ENCODE assay signal across 8 cellular contexts in genomic region chr12:2957816-2958431, GRCh38. TPM values are rescaled to one million over a fixed set of nuclear protein-coding genes. Genes with fewer than 3 reads are reported as not detected.
DNase-seq lines count a peak whose midpoint lies in the region; ATAC-seq and TF ChIP-seq lines count a peak whose summit lies in the region.

No MANE protein-coding gene starts in this region.

- H2BK15ac ChIP-seq in mesendoderm (replicated peaks; ENCODE audit: low read depth), result no peak overlapping the region

- H3K4me2 ChIP-seq in mesendoderm (ENCODE audit: low read length), result peak overlapping the region; percentile 87

- H3K27me3 ChIP-seq in HUES64 (ENCODE audit: insufficient read depth, low read length), result peaks cover 13% of the 10 kb centered on the region
- H3K27me3 ChIP-seq in mesendoderm (ENCODE audit: insufficient read depth, low read length, poor library complexity), result no peaks in the 10 kb centered on the region

- H3K79me2 ChIP-seq in mesendoderm (ENCODE audit: control insufficient read depth, insufficient read depth, low read length), result peaks cover 30% of the 10 kb centered on the region

- in situ Hi-C loops in ACHN (cut with HindIII; ENCODE audit: low pct_ligation_motif_present, low pct_unique_long_range_greater_than_20kb, low sequenced_read_pairs), result no loop called here

- no peak overlapping the region for H4K5ac ChIP-seq in mesendoderm (ENCODE audit: low read length)

- H3K79me1 ChIP-seq in mesendoderm (ENCODE audit: low read length), result no peaks in the 10 kb centered on the region

- peak overlapping the region; percentile 82 for H3K4me3 Mint-ChIP-seq in MCF 10A (ENCODE audit: unreplicated experiment)

- H3K36me3 ChIP-seq in HUES64 (ENCODE audit: insufficient read depth, low read length), result no peaks in the 10 kb centered on the region
- no peaks in the 10 kb centered on the region for H3K36me3 ChIP-seq in mesendoderm (ENCODE audit: control insufficient read depth, insufficient read depth, low read length)

- H3K9ac ChIP-seq in HUES64 (ENCODE audit: low read depth, low read length), result peak overlapping the region; percentile 56
- H3K9ac ChIP-seq in mesendoderm (ENCODE audit: low read length), result peak overlapping the region; percentile 58

- H3K9me3 Mint-ChIP-seq in MCF 10A (ENCODE audit: unreplicated experiment), result no peaks in the 10 kb centered on the region

- H4K8ac ChIP-seq in mesendoderm (ENCODE audit: low read depth, low read length), result no peak overlapping the region

- peak overlapping the region; percentile 80 for H3K56ac ChIP-seq in mesendoderm (ENCODE audit: low read length)

- H2BK120ac ChIP-seq in mesendoderm (ENCODE audit: low read depth, low read length), result no peak overlapping the region

- H3K36me3 Mint-ChIP-seq in MCF 10A (ENCODE audit: insufficient read depth, unreplicated experiment), result peaks cover 5% of the 10 kb centered on the region

- peak overlapping the region; percentile 49 for H3K27ac Mint-ChIP-seq in MCF 10A (ENCODE audit: low read depth, unreplicated experiment)

- H3K27ac ChIP-seq in HUES64 (ENCODE audit: low read depth, low read length), result peak overlapping the region; percentile 79
- H3K27ac ChIP-seq in mesendoderm (ENCODE audit: low read depth, low read length), result peak overlapping the region; percentile 89

- TSS peak; percentile 54 for BruUV-seq in MCF 10A (replicated peaks; lab: Mats Ljungman, UMichigan)

- no peak overlapping the region for H3K23ac ChIP-seq in mesendoderm (ENCODE audit: low read length)

- peak overlapping the region; percentile 7 for H3K4ac ChIP-seq in mesendoderm (ENCODE audit: low read depth, low read length)

- DNase-seq in ACHN, result peak; percentile 30
- DNase-seq in MCF 10A (ENCODE audit: unreplicated experiment), result no peak
- no peak for DNase-seq in mesendoderm
- DNase-seq in GM19240 (ENCODE audit: insufficient read length, low spot score), result no peak
- DNase-seq in NCI-H446 treated with DMSO at 0.1 percent for 48 hours (lab: John Stamatoyannopoulos, UW), result no peak

- ATAC-seq in GM21447 (IDR thresholded peaks at IDR 0.05; ENCODE audit: unreplicated experiment) (no peak), GM18505 (IDR thresholded peaks at IDR 0.05; ENCODE audit: unreplicated experiment) (no peak)

- no peak overlapping the region for H2BK5ac ChIP-seq in mesendoderm (ENCODE audit: low read length)

- peak overlapping the region; percentile 66 for H3K4me3 ChIP-seq in HUES64 (ENCODE audit: low read length)
- H3K4me3 ChIP-seq in mesendoderm (ENCODE audit: low read length), result no peak overlapping the region

- POLR2A ChIA-PET in MCF 10A (lab: Yijun Ruan, JAX), result interaction anchor here (0.6 to 1.2 kb wide), 6 partner anchors 12 to 853 kb away, joined by 3 to 5 read pairs (median 3); partner anchors contain the start of genes FOXM1, ITFG2, RHNO1 and TULP3

- H2AK5ac ChIP-seq in mesendoderm (ENCODE audit: low read length), result no peak overlapping the region

- H3K18ac ChIP-seq in mesendoderm (ENCODE audit: low read length), result peak overlapping the region; percentile 97

- TF ChIP-seq CTCF in MCF 10A (IDR thresholded peaks at IDR 0.05; ENCODE audit: unreplicated experiment), result no peak

- 85% methylated on average over 11 of the region's 11 CpGs for WGBS in HUES64
- WGBS in mesendoderm (ENCODE audit: extremely low coverage, insufficient coverage, low lambda C conversion rate), result no CpG with 5 or more reads among the region's 11 CpGs

- no peak for TF ChIP-seq POLR2A in GM18505 (IDR thresholded peaks at IDR 0.05; ENCODE audit: borderline replicate concordance, extremely low read depth, insufficient read depth, insufficient read length)

- H3K4me1 ChIP-seq in HUES64 (ENCODE audit: insufficient read depth, low read length) (peaks cover 20% of the 10 kb centered on the region), mesendoderm (ENCODE audit: control insufficient read depth, low read depth, low read length) (peaks cover 12% of the 10 kb centered on the region)

- CTCF ChIA-PET in MCF 10A (lab: Yijun Ruan, JAX), result interaction anchor here (1.0 to 1.2 kb wide), 3 partner anchors 13 to 104 kb away, joined by 3 to 6 read pairs (median 5); no protein-coding TSS in a partner anchor

- intact Hi-C loops in MCF 10A (cut with micrococcal nuclease), result no loop called here

- no peaks in the 10 kb centered on the region for H3K9me3 ChIP-seq in HUES64 (ENCODE audit: insufficient read depth, low read depth, low read length)

- H3K27me3 Mint-ChIP-seq in MCF 10A (ENCODE audit: insufficient read depth, unreplicated experiment), result no peaks in the 10 kb centered on the region

- peaks cover 14% of the 10 kb centered on the region for H3K4me1 Mint-ChIP-seq in MCF 10A (ENCODE audit: insufficient read depth, unreplicated experiment)

RNA-seq across cellular contexts. Expression of gene TEAD4, which starts 1.3 kb away (rescaled TPM):
- 71.2 TPM for polyA plus RNA-seq in HUES64 (2013, experiment 1 of 2)
- 58.8 TPM for polyA plus RNA-seq in HUES64 (2013, experiment 2 of 2)
- total RNA-seq in MCF 10A (2022), result 17.5 and 33.8 TPM in 2 replicates
- polyA plus RNA-seq in mesendoderm (2013, experiment 1 of 2), result 110 TPM
- 112 TPM for polyA plus RNA-seq in mesendoderm (2013, experiment 2 of 2)
